ENCODE assay signal across 9 cellular contexts in genomic region chr3:143135150-143135549, GRCh38. TPM values are rescaled to one million over a fixed set of nuclear protein-coding genes. Genes with fewer than 3 reads are reported as not detected.
DNase-seq lines count a peak whose midpoint lies in the region; ATAC-seq, FAIRE-seq and TF ChIP-seq lines count a peak whose summit lies in the region.
"Had no signal": no experiment of that assay in that cellular context is flagged by ENCODE, and none has a peak within 500 bp of the region (broad histone marks: within the 10 kb centered on the region; RNA-seq: fewer than 3 reads in every experiment).

No MANE protein-coding gene starts in this region.

- in situ Hi-C loops in HepG2 (cut with HindIII; ENCODE audit: extremely low pct_ligation_motif_present, low pct_unique_long_range_greater_than_20kb) (no loop called here), SK-MEL-5 (cut with HindIII; ENCODE audit: low pct_unique_long_range_greater_than_20kb, low sequenced_read_pairs) (no loop called here)

- H3K27ac ChIP-seq in right lobe of liver, result no peak overlapping the region
- H3K27ac ChIP-seq in HepG2 (ENCODE audit: extremely low read length, insufficient read depth, low read length), result no peak overlapping the region
- no peak overlapping the region for H3K27ac ChIP-seq in foreskin keratinocyte

- no peaks in the 10 kb centered on the region for H3K9me3 ChIP-seq in right lobe of liver
- no peaks in the 10 kb centered on the region for H3K9me3 ChIP-seq in HepG2 (ENCODE audit: low read length)

- intact Hi-C loops in right lobe of liver (cut with DNase I), result no loop called here
- intact Hi-C loops in HepG2 (cut with micrococcal nuclease; ENCODE audit: unreplicated experiment), result no loop called here

- no peak for DNase-seq in right lobe of liver
- no peak for DNase-seq in HepG2 (ENCODE audit: low spot score)
- peak; percentile 78 for DNase-seq in SK-MEL-5 (ENCODE audit: low read depth, low spot score)
- DNase-seq in foreskin keratinocyte, result peak; percentile 80 to 93
- no peak for DNase-seq in HUDEP-2 (lab: John Stamatoyannopoulos, UW; ENCODE audit: unreplicated experiment in 76 of 76)
- DNase-seq in SKM-1 treated with dmso at 0.1 percent for 144 hours (lab: John Stamatoyannopoulos, UW; ENCODE audit: unreplicated experiment), result no peak
- no peak for DNase-seq in mesenteric fat pad (ENCODE audit: low spot score)
- DNase-seq: CD4-positive, CD25-positive, alpha-beta regulatory T cell had no signal

- H3K27me3 ChIP-seq in right lobe of liver, result no peaks in the 10 kb centered on the region
- peaks cover 0 to 2% of the 10 kb centered on the region in 2 experiments; a peak in 2 of 5 replicates for H3K27me3 ChIP-seq in HepG2 (ENCODE audit: control insufficient read depth in 1 of 2, insufficient read depth in 2 of 2, low read length in 2 of 2)
- peaks cover 4% of the 10 kb centered on the region for H3K27me3 ChIP-seq in foreskin keratinocyte

- no peak overlapping the region for H3K4me3 ChIP-seq in right lobe of liver
- no peak overlapping the region for H3K4me3 ChIP-seq in HepG2 (replicated peaks in 1 of 3; ENCODE audit: insufficient read depth in 1 of 3, low read depth in 2 of 3, low read length in 3 of 3)

- H3K79me2 ChIP-seq in HepG2 (ENCODE audit: insufficient read depth, low read length), result no peaks in the 10 kb centered on the region

- peak; percentile 41 to 70 (median 44) for ATAC-seq in right lobe of liver
- no peak for ATAC-seq in HepG2
- ATAC-seq in foreskin keratinocyte, result peak; percentile 99
- no peak for ATAC-seq in HG03039 (IDR thresholded peaks at IDR 0.05; ENCODE audit: unreplicated experiment)

- H3K9ac ChIP-seq in HepG2 (ENCODE audit: insufficient read depth, low read depth, low read length), result no peak overlapping the region

- H3K36me3 ChIP-seq in right lobe of liver (no peaks in the 10 kb centered on the region), HepG2 (replicated peaks in 1 of 2; ENCODE audit: control insufficient read depth in 1 of 2, insufficient read depth in 2 of 2, low read length in 2 of 2) (no peaks in the 10 kb centered on the region)

- no peak overlapping the region for H3K4me2 ChIP-seq in HepG2 (ENCODE audit: low read depth, low read length)

- TF ChIP-seq CTCF in right lobe of liver (IDR thresholded peaks at IDR 0.05) (no peak), HepG2 (CRISPR knock-in tag; IDR thresholded peaks at IDR 0.05) (no peak), foreskin keratinocyte (conservative IDR thresholded peaks at IDR 0.05) (peak; percentile 62)

- CTCF ChIA-PET in HepG2 (lab: Yijun Ruan, JAX; ENCODE audit: low intra/inter-chr PET ratio, low total read pairs), result no interaction called here

- TF ChIP-seq POLR2A in right lobe of liver (IDR thresholded peaks at IDR 0.05), result no peak
- TF ChIP-seq POLR2A in HepG2 (IDR thresholded peaks at IDR 0.05; ENCODE audit: insufficient read depth in 1 of 2, low read depth in 2 of 2, low read length in 2 of 2), result no peak

- TF ChIP-seq RAD21 in HepG2 (CRISPR knock-in tag; IDR thresholded peaks at IDR 0.05), result no peak

- POLR2A ChIA-PET in HepG2 (lab: Yijun Ruan, JAX), result no interaction called here

- H3K4me1 ChIP-seq in right lobe of liver (no peaks in the 10 kb centered on the region), HepG2 (ENCODE audit: insufficient read depth, low read length) (no peaks in the 10 kb centered on the region), foreskin keratinocyte (peaks cover 13% of the 10 kb centered on the region)

- WGBS in right lobe of liver (ENCODE audit: insufficient coverage, low coverage, low lambda C conversion rate, missing lambda C conversion rate), result 78% methylated on average over 2 of the region's 2 CpGs
- 3% methylated on average over 2 of the region's 2 CpGs for WGBS in HepG2 (ENCODE audit: low lambda C conversion rate)

- H4K20me1 ChIP-seq in HepG2 (ENCODE audit: insufficient read depth, low read length), result no peaks in the 10 kb centered on the region

- no peak for FAIRE-seq in HepG2 (lab: Jason Lieb, UNC)

- no TSS peak for BruUV-seq in HepG2 (replicated peaks; lab: Mats Ljungman, UMichigan)

- TF ChIP-seq EP300 in HepG2 (IDR thresholded peaks at IDR 0.05; ENCODE audit: low read depth in 2 of 2, low read length in 2 of 2) (no peak), HepG2 (CRISPR knock-in tag; IDR thresholded peaks at IDR 0.05; ENCODE audit: borderline replicate concordance) (no peak)

- H2AFZ ChIP-seq in HepG2 (ENCODE audit: low read length), result no peak overlapping the region

TF ChIP-seq in HepG2, 621 proteins besides CTCF, POLR2A, EP300 and RAD21 (continues in another document):
- TF ChIP-seq ATF7 (IDR thresholded peaks at IDR 0.05), result no peak
- TF ChIP-seq ATF7 (CRISPR knock-in tag; IDR thresholded peaks at IDR 0.05), result no peak
- TF ChIP-seq ZNF652 (CRISPR knock-in tag; IDR thresholded peaks at IDR 0.05; ENCODE audit: borderline replicate concordance, low read depth), result no peak
- TF ChIP-seq, protein P1, sequence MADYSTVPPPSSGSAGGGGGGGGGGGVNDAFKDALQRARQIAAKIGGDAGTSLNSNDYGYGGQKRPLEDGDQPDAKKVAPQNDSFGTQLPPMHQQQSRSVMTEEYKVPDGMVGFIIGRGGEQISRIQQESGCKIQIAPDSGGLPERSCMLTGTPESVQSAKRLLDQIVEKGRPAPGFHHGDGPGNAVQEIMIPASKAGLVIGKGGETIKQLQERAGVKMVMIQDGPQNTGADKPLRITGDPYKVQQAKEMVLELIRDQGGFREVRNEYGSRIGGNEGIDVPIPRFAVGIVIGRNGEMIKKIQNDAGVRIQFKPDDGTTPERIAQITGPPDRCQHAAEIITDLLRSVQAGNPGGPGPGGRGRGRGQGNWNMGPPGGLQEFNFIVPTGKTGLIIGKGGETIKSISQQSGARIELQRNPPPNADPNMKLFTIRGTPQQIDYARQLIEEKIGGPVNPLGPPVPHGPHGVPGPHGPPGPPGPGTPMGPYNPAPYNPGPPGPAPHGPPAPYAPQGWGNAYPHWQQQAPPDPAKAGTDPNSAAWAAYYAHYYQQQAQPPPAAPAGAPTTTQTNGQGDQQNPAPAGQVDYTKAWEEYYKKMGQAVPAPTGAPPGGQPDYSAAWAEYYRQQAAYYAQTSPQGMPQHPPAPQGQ (CRISPR knock-in tag; IDR thresholded peaks at IDR 0.05; ENCODE audit: borderline replicate concordance), result no peak
- TF ChIP-seq, protein P2, sequence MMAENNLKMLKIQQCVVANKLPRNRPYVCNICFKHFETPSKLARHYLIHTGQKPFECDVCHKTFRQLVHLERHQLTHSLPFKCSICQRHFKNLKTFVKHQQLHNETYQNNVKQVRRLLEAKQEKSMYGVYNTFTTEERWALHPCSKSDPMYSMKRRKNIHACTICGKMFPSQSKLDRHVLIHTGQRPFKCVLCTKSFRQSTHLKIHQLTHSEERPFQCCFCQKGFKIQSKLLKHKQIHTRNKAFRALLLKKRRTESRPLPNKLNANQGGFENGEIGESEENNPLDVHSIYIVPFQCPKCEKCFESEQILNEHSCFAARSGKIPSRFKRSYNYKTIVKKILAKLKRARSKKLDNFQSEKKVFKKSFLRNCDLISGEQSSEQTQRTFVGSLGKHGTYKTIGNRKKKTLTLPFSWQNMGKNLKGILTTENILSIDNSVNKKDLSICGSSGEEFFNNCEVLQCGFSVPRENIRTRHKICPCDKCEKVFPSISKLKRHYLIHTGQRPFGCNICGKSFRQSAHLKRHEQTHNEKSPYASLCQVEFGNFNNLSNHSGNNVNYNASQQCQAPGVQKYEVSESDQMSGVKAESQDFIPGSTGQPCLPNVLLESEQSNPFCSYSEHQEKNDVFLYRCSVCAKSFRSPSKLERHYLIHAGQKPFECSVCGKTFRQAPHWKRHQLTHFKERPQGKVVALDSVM (CRISPR knock-in tag; IDR thresholded peaks at IDR 0.05), result no peak
- TF ChIP-seq IRF2 (CRISPR knock-in tag; IDR thresholded peaks at IDR 0.05), result no peak

RNA-seq across cellular contexts. Expression of gene CHST2, which starts 15.6 kb away (rescaled TPM):
- total RNA-seq in right lobe of liver (1 to 10 TPM in 4 of 6 experiments, under 1 TPM in 2; 0.73 to 1.7 (median 1.1) TPM), HepG2 (2016; rRNA removed; fragmentation: Illumina TruSeq; extraction: Trizol) (not detected in 2 replicates), foreskin keratinocyte (5.0 and 5.4 TPM in 2 replicates), mesenteric fat pad (13.4 TPM)
- not detected in 2 replicates for total RNA-seq in HepG2 (2016; cell fraction: cytosol; rRNA removed; fragmentation: Illumina TruSeq; extraction: Trizol; ENCODE audit: low read depth)
- total RNA-seq in HepG2 (2016; cell fraction: insoluble cytoplasmic fraction; rRNA removed; fragmentation: Illumina TruSeq; extraction: Trizol), result not detected in 2 replicates
- total RNA-seq in HepG2 (2016; cell fraction: membrane; rRNA removed; fragmentation: Illumina TruSeq; extraction: Trizol), result not detected in 2 replicates
- not detected in 2 replicates for total RNA-seq in HepG2 (2016; cell fraction: nucleus; rRNA removed; fragmentation: Illumina TruSeq; extraction: Trizol)
- polyA plus RNA-seq in HepG2 (2011; rRNA removed) (not detected in 2 replicates), foreskin keratinocyte (3.8 and 4.3 TPM in 2 replicates)
- not detected in 2 replicates for polyA plus RNA-seq in HepG2 (2011; cell fraction: cytosol; rRNA removed)
- not detected in 2 replicates for polyA plus RNA-seq in HepG2 (2011; cell fraction: nucleus; rRNA removed)
- not detected in 2 replicates for polyA plus RNA-seq in HepG2 (2012)
- polyA plus RNA-seq in HepG2 (2016; cell fraction: cytosol; fragmentation: Illumina TruSeq; extraction: Trizol; ENCODE audit: low read depth), result not detected in 2 replicates
- not detected in 2 replicates for polyA plus RNA-seq in HepG2 (2016; cell fraction: insoluble cytoplasmic fraction; fragmentation: Illumina TruSeq; extraction: Trizol; ENCODE audit: low read depth)
- polyA plus RNA-seq in HepG2 (2016; cell fraction: membrane; fragmentation: Illumina TruSeq; extraction: Trizol; ENCODE audit: low read depth), result not detected in 2 replicates
- polyA plus RNA-seq in HepG2 (2016; cell fraction: nucleus; fragmentation: Illumina TruSeq; extraction: Trizol; ENCODE audit: insufficient read depth, low read depth), result not detected in 2 replicates
- 0.05 TPM in 1 of 2 replicates, not detected in the other for polyA minus RNA-seq in HepG2 (2011; rRNA and poly(A)+ RNA removed; ENCODE audit: low replicate concordance)
- not detected in 2 replicates for polyA minus RNA-seq in HepG2 (2011; cell fraction: cytosol; rRNA and poly(A)+ RNA removed)
- not detected in 2 replicates for polyA minus RNA-seq in HepG2 (2011; cell fraction: nucleus; rRNA and poly(A)+ RNA removed)
- total RNA-seq in SK-MEL-5 (2014; rRNA removed; shearing (Covaris generic)), result 3.6 and 4.3 TPM in 2 replicates
- polyA plus RNA-seq in SK-MEL-5 (2015; cell fraction: cytosol; rRNA removed), result 11.3 and 12.9 TPM in 2 replicates
- polyA plus RNA-seq in SK-MEL-5 (2015; cell fraction: nucleus; rRNA removed), result 2.7 and 3.9 TPM in 2 replicates

Comparison
In these comparisons a context has a peak if more than half of its experiments do, and no peak if none do; other contexts are left out.
1. ATAC-seq: peak in right lobe of liver (4 of 4) and foreskin keratinocyte (single experiment); none in HepG2 (single experiment) and HG03039 (single experiment).
2. DNase-seq: peak in SK-MEL-5 (single experiment) and foreskin keratinocyte (2 of 2); none in right lobe of liver (0 of 3), HepG2 (single experiment), HUDEP-2 (0 of 76), SKM-1 treated with dmso at 0.1 percent for 144 hours (single experiment) and mesenteric fat pad (single experiment).